ENCODE assay signal across 13 cellular contexts in genomic region chr21:33205476-33205875, GRCh38. TPM values are rescaled to one million over a fixed set of nuclear protein-coding genes. Genes with fewer than 3 reads are reported as not detected.
DNase-seq lines count a peak whose midpoint lies in the region; ATAC-seq, FAIRE-seq and TF ChIP-seq lines count a peak whose summit lies in the region.
"Had no signal": no experiment of that assay in that cellular context is flagged by ENCODE, and none has a peak within 500 bp of the region (broad histone marks: within the 10 kb centered on the region; RNA-seq: fewer than 3 reads in every experiment).

No MANE protein-coding gene starts in this region.

- CTCF ChIA-PET in GM10248 (lab: Yijun Ruan, JAX), result interaction anchor here (0.8 to 2.4 kb wide), 3 partner anchors 9 to 240 kb away, joined by 4 to 13 read pairs (median 7); no protein-coding TSS in a partner anchor
- CTCF ChIA-PET in naive thymus-derived CD4-positive, alpha-beta T cell (lab: Charles Lee), result interaction anchor here (0.9 to 5.6 kb wide), 3 partner anchors 145 to 239 kb away, joined by 3 to 25 read pairs (median 3); no protein-coding TSS in a partner anchor

- peaks cover 41% of the 10 kb centered on the region for H3K4me1 Mint-ChIP-seq in T-helper 2 cell treated with Interferon-gamma antibody and Interleukin-4, amounts not matched to agents 5 μg/mL and 100 μg/mL, for 36 hours (ENCODE audit: low read depth)
- peaks cover 42 to 73% (median 59%) of the 10 kb centered on the region in 7 donors for H3K4me1 Mint-ChIP-seq in naive thymus-derived CD4-positive, alpha-beta T cell

- intact Hi-C loops in naive thymus-derived CD4-positive, alpha-beta T cell (cut with micrococcal nuclease), result loop anchor here in 1 of 2 donors (1.0 to 2.0 kb wide), 2 partner anchors 25 to 61 kb away; partner anchors contain the start of gene IL10RB

- DNase-seq in GM10248 (ENCODE audit: extremely low spot score), result no peak
- peak; percentile 72 to 87 for DNase-seq in HL-60 (ENCODE audit: low read depth in 1 of 2, low spot score in 1 of 2)
- no peak for DNase-seq in T-helper 2 cell treated with Interferon-gamma antibody and Interleukin-4, amounts not matched to agents 5 μg/mL and 100 μg/mL, for 36 hours (ENCODE audit: low spot score)
- no peak for DNase-seq in naive thymus-derived CD4-positive, alpha-beta T cell
- DNase-seq in urothelium cell line (ENCODE audit: low spot score), result no peak
- DNase-seq in omental fat pad (ENCODE audit: low spot score), result no peak
- DNase-seq: cerebellar nuclear complex, gastrocnemius medialis, mesendoderm, NCI-H1092 treated with DMSO at 0.1 percent for 48 hours, sigmoid colon had no signal

- H3K4me3 ChIP-seq in HL-60 (replicated peaks; ENCODE audit: insufficient read depth, low read length), result no peak overlapping the region
- H3K4me3 ChIP-seq in naive thymus-derived CD4-positive, alpha-beta T cell (ENCODE audit: low read length), result peak overlapping the region; percentile 5
- H3K4me3 ChIP-seq: gastrocnemius medialis, sigmoid colon had no signal

- H3K27ac ChIP-seq in HL-60 (replicated peaks), result peak overlapping the region; percentile 84
- peak overlapping the region; percentile 12 for H3K27ac ChIP-seq in naive thymus-derived CD4-positive, alpha-beta T cell (ENCODE audit: low read depth, low read length)
- H3K27ac ChIP-seq: gastrocnemius medialis, sigmoid colon had no signal

- H3K36me3 ChIP-seq in naive thymus-derived CD4-positive, alpha-beta T cell (ENCODE audit: control insufficient read depth in 2 of 3, insufficient read depth in 3 of 3, low read length in 3 of 3), result no peaks in the 10 kb centered on the region
- H3K36me3 ChIP-seq: gastrocnemius medialis, sigmoid colon had no signal

- H3K9me3 ChIP-seq in naive thymus-derived CD4-positive, alpha-beta T cell (ENCODE audit: control insufficient read depth in 2 of 3, low read length in 3 of 3), result peaks cover 0 to 4% (median 0%) of the 10 kb centered on the region in 3 experiments
- H3K9me3 ChIP-seq: gastrocnemius medialis, sigmoid colon had no signal

- H3K9me3 Mint-ChIP-seq in T-helper 2 cell treated with Interferon-gamma antibody and Interleukin-4, amounts not matched to agents 5 μg/mL and 100 μg/mL, for 36 hours, result peaks cover 22% of the 10 kb centered on the region
- H3K9me3 Mint-ChIP-seq in naive thymus-derived CD4-positive, alpha-beta T cell, result peaks cover 0 to 18% (median 0%) of the 10 kb centered on the region in 11 donors

- FAIRE-seq in urothelium cell line (lab: Jason Lieb, UNC), result no peak

- peak overlapping the region; percentile 79 for H3K4me3 Mint-ChIP-seq in T-helper 2 cell treated with Interferon-gamma antibody and Interleukin-4, amounts not matched to agents 5 μg/mL and 100 μg/mL, for 36 hours
- H3K4me3 Mint-ChIP-seq in naive thymus-derived CD4-positive, alpha-beta T cell, result peak overlapping the region; percentile 5 to 83 (median 60)

- peaks cover 16% of the 10 kb centered on the region for H3K36me3 Mint-ChIP-seq in T-helper 2 cell treated with Interferon-gamma antibody and Interleukin-4, amounts not matched to agents 5 μg/mL and 100 μg/mL, for 36 hours (ENCODE audit: low read depth)
- H3K36me3 Mint-ChIP-seq in naive thymus-derived CD4-positive, alpha-beta T cell, result peaks cover 0 to 28% (median 0%) of the 10 kb centered on the region in 5 donors

- POLR2A ChIA-PET in GM10248 (lab: Yijun Ruan, JAX), result no interaction called here
- POLR2A ChIA-PET in naive thymus-derived CD4-positive, alpha-beta T cell (lab: Charles Lee), result interaction anchor here (0.7 to 1.5 kb wide), 6 partner anchors 9 to 61 kb away, joined by 3 to 10 read pairs (median 4); partner anchors contain the start of gene IL10RB

- no peaks in the 10 kb centered on the region for H3K27me3 Mint-ChIP-seq in T-helper 2 cell treated with Interferon-gamma antibody and Interleukin-4, amounts not matched to agents 5 μg/mL and 100 μg/mL, for 36 hours (ENCODE audit: low read depth)
- no peaks in the 10 kb centered on the region for H3K27me3 Mint-ChIP-seq in naive thymus-derived CD4-positive, alpha-beta T cell

- peak overlapping the region; percentile 84 for H3K27ac Mint-ChIP-seq in T-helper 2 cell treated with Interferon-gamma antibody and Interleukin-4, amounts not matched to agents 5 μg/mL and 100 μg/mL, for 36 hours
- peak overlapping the region; percentile 21 to 90 (median 82) for H3K27ac Mint-ChIP-seq in naive thymus-derived CD4-positive, alpha-beta T cell

- peak; percentile 65 for ATAC-seq in naive thymus-derived CD4-positive, alpha-beta T cell
- ATAC-seq in HG03354 (IDR thresholded peaks at IDR 0.05; ENCODE audit: poor library complexity, severe bottlenecking, unreplicated experiment) (no peak), omental fat pad (ENCODE audit: low FRiP score) (no peak), GM19455 (IDR thresholded peaks at IDR 0.05; ENCODE audit: unreplicated experiment) (no peak)

- peaks cover 21 to 33% of the 10 kb centered on the region in 2 donors for H3K4me1 ChIP-seq in naive thymus-derived CD4-positive, alpha-beta T cell (ENCODE audit: control insufficient read depth in 2 of 2, insufficient read depth in 2 of 2, low read length in 2 of 2)

- peak; percentile 24 for TF ChIP-seq CTCF in GM10248 (IDR thresholded peaks at IDR 0.05; ENCODE audit: control extremely low read depth, extremely low read depth, low read depth, missing control alignments)
- TF ChIP-seq CTCF in HL-60 (IDR thresholded peaks at IDR 0.05; ENCODE audit: insufficient read depth, low read length), result no peak
- TF ChIP-seq CTCF in omental fat pad (IDR thresholded peaks at IDR 0.05), result no peak

- H3K27me3 ChIP-seq in HL-60 (ENCODE audit: insufficient read depth, poor library complexity, severe bottlenecking), result no peaks in the 10 kb centered on the region
- no peaks in the 10 kb centered on the region for H3K27me3 ChIP-seq in naive thymus-derived CD4-positive, alpha-beta T cell (ENCODE audit: control insufficient read depth in 2 of 2, insufficient read depth in 2 of 2, low read length in 2 of 2)
- H3K27me3 ChIP-seq: gastrocnemius medialis, sigmoid colon had no signal

RNA-seq across cellular contexts. Expression of gene IFNAR2, which starts 24.3 kb away (rescaled TPM):
- total RNA-seq in naive thymus-derived CD4-positive, alpha-beta T cell, result 10 to 100 TPM; 44.9 to 85.8 (median 60.8) TPM
- 10 to 100 TPM; 77.3 to 90.2 TPM for polyA plus RNA-seq in naive thymus-derived CD4-positive, alpha-beta T cell
- total RNA-seq in omental fat pad, result 10 to 100 TPM; 13.5 to 32.9 (median 26.2) TPM

Comparison
In these comparisons a context has a peak if more than half of its experiments do, and no peak if none do; other contexts are left out.
1. DNase-seq: peak in HL-60 (2 of 2); none in GM10248 (single experiment), T-helper 2 cell treated with Interferon-gamma antibody and Interleukin-4, amounts not matched to agents 5 μg/mL and 100 μg/mL, for 36 hours (single experiment), naive thymus-derived CD4-positive, alpha-beta T cell (0 of 9), urothelium cell line (single experiment) and omental fat pad (single experiment).